In genomic region chr17:82848022-82848592, GRCh38 we compare ENCODE assay signal across 8 cellular contexts. TPM values are rescaled to one million over a fixed set of nuclear protein-coding genes. Genes with fewer than 3 reads are reported as not detected.
DNase-seq lines count a peak whose midpoint lies in the region; ATAC-seq and TF ChIP-seq lines count a peak whose summit lies in the region.

No MANE protein-coding gene starts in this region.

- H3K4me3 ChIP-seq in AG10803 (ENCODE audit: low read length): no peak overlapping the region
- H3K4me3 ChIP-seq in NT2/D1 (ENCODE audit: insufficient read length, low read depth): no peak overlapping the region
- no peak overlapping the region for H3K4me3 ChIP-seq in neural progenitor cell
- peak overlapping the region in 15 of 59 donors; percentile 4 to 34 (median 21) for H3K4me3 ChIP-seq in dorsolateral prefrontal cortex

- intact Hi-C loops in dorsolateral prefrontal cortex (cut with DNase I): no loop called here

- H3K9ac ChIP-seq in NT2/D1 (ENCODE audit: insufficient read length, low read depth): peak overlapping the region; percentile 50
- H3K9ac ChIP-seq in neural progenitor cell: no peak overlapping the region

- DNase-seq in AG10803 (ENCODE audit: low read depth): peak; percentile 9
- DNase-seq in NT2/D1 (ENCODE audit: low read depth, low spot score): no peak
- peak; percentile 20 for DNase-seq in central memory CD4-positive, alpha-beta T cell
- DNase-seq in neural progenitor cell (ENCODE audit: low spot score): no peak
- DNase-seq in dorsolateral prefrontal cortex: no peak
- no peak for DNase-seq in anterior cingulate cortex (lab: John Stamatoyannopoulos, UW)
- no peak for DNase-seq in NCI-H524 treated with DMSO at 0.1 percent for 48 hours (lab: John Stamatoyannopoulos, UW)

- no peaks in the 10 kb centered on the region for H3K9me3 ChIP-seq in NT2/D1 (ENCODE audit: insufficient read depth, low read length)
- no peaks in the 10 kb centered on the region for H3K9me3 ChIP-seq in neural progenitor cell (ENCODE audit: low read depth)

- H3K79me2 ChIP-seq in neural progenitor cell (ENCODE audit: low read depth): no peaks in the 10 kb centered on the region

- H3K27ac Mint-ChIP-seq in neural progenitor cell: peak overlapping the region; percentile 2

- TF ChIP-seq CTCF in AG10803 (conservative IDR thresholded peaks at IDR 0.05; ENCODE audit: low read length) (no peak), neural progenitor cell (IDR thresholded peaks at IDR 0.05) (no peak), dorsolateral prefrontal cortex (IDR thresholded peaks at IDR 0.05 in 54 of 56, conservative IDR thresholded peaks at IDR 0.05 in 2 of 56; ENCODE audit: low read depth in 1 of 56, partially characterized antibody in 56 of 56) (no peak)

- H3K4me2 ChIP-seq in neural progenitor cell: no peak overlapping the region

- no peaks in the 10 kb centered on the region for H4K20me1 ChIP-seq in neural progenitor cell (ENCODE audit: low read depth)

- H3K27me3 Mint-ChIP-seq in neural progenitor cell (ENCODE audit: insufficient read depth, low read depth): no peaks in the 10 kb centered on the region

- peaks cover 8% of the 10 kb centered on the region for H3K36me3 ChIP-seq in NT2/D1 (ENCODE audit: insufficient read depth, insufficient read length, low read length)
- no peaks in the 10 kb centered on the region for H3K36me3 ChIP-seq in neural progenitor cell

- peaks cover 18% of the 10 kb centered on the region for H3K36me3 Mint-ChIP-seq in neural progenitor cell

- no peak overlapping the region for H3K4me3 Mint-ChIP-seq in neural progenitor cell

- no peak for ATAC-seq in HG02571 (IDR thresholded peaks at IDR 0.05; ENCODE audit: unreplicated experiment)

- no peaks in the 10 kb centered on the region for H3K27me3 ChIP-seq in NT2/D1 (ENCODE audit: insufficient read depth, insufficient read length)
- H3K27me3 ChIP-seq in neural progenitor cell: no peaks in the 10 kb centered on the region
- H3K27me3 ChIP-seq in dorsolateral prefrontal cortex: no peaks in the 10 kb centered on the region

- no peaks in the 10 kb centered on the region for H3K9me3 Mint-ChIP-seq in neural progenitor cell

- H3K27ac ChIP-seq in neural progenitor cell: no peak overlapping the region
- H3K27ac ChIP-seq in dorsolateral prefrontal cortex: peak overlapping the region in 12 of 59 donors; percentile 6 to 58 (median 17)

- no peaks in the 10 kb centered on the region for H3F3A ChIP-seq in neural progenitor cell (ENCODE audit: low read depth)

- H3K4me1 Mint-ChIP-seq in neural progenitor cell: peaks cover 2% of the 10 kb centered on the region

- H2AFZ ChIP-seq in neural progenitor cell (replicated peaks): no peak overlapping the region

- H3K4me1 ChIP-seq in NT2/D1 (ENCODE audit: insufficient read depth, insufficient read length) (peaks cover 6% of the 10 kb centered on the region), neural progenitor cell (no peaks in the 10 kb centered on the region)

RNA-seq across cellular contexts. Expression of gene ZNF750, which starts 8.3 kb away (rescaled TPM):
- not detected in 2 replicates for total RNA-seq in neural progenitor cell (ENCODE audit: low replicate concordance)
- under 1 TPM in 5 of 120 experiments, not detected in 115; 0.12 to 0.39 (median 0.36) TPM for total RNA-seq in dorsolateral prefrontal cortex

Comparison
In these comparisons a context has a peak if more than half of its experiments do, and no peak if none do; other contexts are left out.
1. DNase-seq: peak in AG10803 (single experiment) and central memory CD4-positive, alpha-beta T cell (single experiment); none in NT2/D1 (single experiment), neural progenitor cell (single experiment), dorsolateral prefrontal cortex (0 of 10), anterior cingulate cortex (0 of 58) and NCI-H524 treated with DMSO at 0.1 percent for 48 hours (single experiment).